ENCODE assay signal across 6 cellular contexts in the genomic region with DNA sequence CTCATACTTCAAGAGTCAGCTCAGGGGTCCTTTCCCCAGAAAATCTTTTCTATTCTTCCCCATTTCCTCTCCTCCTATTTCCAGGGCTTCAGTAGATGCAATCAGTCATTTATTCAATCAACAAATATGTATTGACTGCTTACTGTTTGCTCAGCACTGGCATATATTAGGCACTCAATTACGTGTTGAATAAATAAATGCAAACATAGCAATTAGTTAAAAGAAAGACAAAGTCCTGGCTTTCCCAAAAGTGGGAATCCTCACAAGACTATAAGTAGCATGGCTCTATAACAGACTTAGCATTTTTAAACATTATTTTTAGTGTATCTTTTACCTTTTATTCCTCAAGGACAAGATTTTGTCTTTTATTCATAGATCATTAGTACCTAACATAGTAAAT.
"Had no signal": no experiment of that assay in that cellular context is flagged by ENCODE, and none has a peak within 500 bp of the region (broad histone marks: within the 10 kb centered on the region; RNA-seq: fewer than 3 reads in every experiment).

No MANE protein-coding gene starts in this region.

- H3K9me3 Mint-ChIP-seq: IgD-negative memory B cell had no signal

- DNase-seq: GOT3, H7, HCEC 1CT, KG1 had no signal

- H3K27me3 Mint-ChIP-seq: IgD-negative memory B cell had no signal

- H3K36me3 Mint-ChIP-seq: IgD-negative memory B cell had no signal

- FAIRE-seq: HTR-8/SVneo had no signal

- H3K4me3 Mint-ChIP-seq: IgD-negative memory B cell had no signal
